ENCODE assay signal across 16 cellular contexts in the genomic region with DNA sequence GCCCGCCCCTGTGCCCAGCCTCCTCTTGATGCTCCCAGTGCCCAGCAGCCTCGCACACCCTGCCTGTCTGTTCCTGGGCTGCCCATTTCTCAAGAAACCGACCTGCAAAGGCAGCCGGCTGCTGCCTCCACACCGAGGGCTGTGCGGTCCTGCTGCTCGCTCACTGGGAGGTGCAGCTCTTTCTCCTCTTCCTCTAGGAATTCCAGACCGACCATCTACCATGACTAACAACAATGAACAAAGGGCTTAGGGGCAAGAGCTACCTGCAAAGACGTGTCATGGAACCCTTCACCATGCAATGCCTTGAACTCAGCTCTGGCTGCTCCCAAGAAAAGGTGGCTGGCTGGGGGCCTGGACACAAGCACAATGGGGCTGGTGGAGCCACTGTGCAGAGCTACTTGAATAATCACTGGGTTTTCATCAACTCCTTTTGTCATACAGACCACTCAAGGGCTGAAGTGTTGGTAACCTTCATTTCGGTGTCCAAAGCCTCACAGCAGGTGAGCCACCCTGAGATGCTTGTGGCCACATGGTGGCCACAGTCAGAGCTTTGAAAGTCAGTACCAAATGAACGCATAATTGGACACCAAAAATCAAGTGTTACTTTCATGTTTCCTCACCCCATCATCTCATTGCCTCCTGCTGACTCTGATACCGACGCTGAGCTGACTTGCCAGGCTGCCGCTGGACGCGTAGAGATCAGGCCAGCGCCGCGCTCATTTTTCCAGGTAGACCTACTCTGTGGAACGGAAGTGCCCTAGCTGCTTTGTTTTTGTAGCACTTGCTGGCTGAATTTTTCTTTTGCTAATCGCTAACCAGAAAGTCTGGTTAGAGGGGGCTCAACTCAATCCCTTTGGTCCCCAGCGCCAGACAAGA. TPM values are rescaled to one million over a fixed set of nuclear protein-coding genes. Genes with fewer than 3 reads are reported as not detected.
A peak's percentile ranks its signal among the peaks of the same experiment; 100 is the strongest.
DNase-seq lines count a peak whose midpoint lies in the region; ATAC-seq, FAIRE-seq and TF ChIP-seq lines count a peak whose summit lies in the region.
"Had no signal": no experiment of that assay in that cellular context is flagged by ENCODE, and none has a peak within 500 bp of the region (broad histone marks: within the 10 kb centered on the region; RNA-seq: fewer than 3 reads in every experiment).

No MANE protein-coding gene starts in this region.

- POLR2A ChIA-PET in RWPE1 (lab: Yijun Ruan, JAX; ENCODE audit: low non-redundant PET): no interaction called here

- peak; percentile 5 for FAIRE-seq in urothelium cell line (lab: Jason Lieb, UNC)
- FAIRE-seq: colon had no signal

- TF ChIP-seq CTCF in RWPE1 (conservative IDR thresholded peaks at IDR 0.05; ENCODE audit: low read depth): no peak

- peak overlapping the region; percentile 22 for H3K27ac ChIP-seq in RWPE1
- H3K27ac ChIP-seq: brain microvascular endothelial cell, C4-2B, heart right ventricle, left ventricle myocardium inferior, right atrium auricular region, SK-N-MC, vagina had no signal

- CTCF ChIA-PET in RWPE1 (lab: Yijun Ruan, JAX): interaction anchor here (0.6 to 4.6 kb wide), 25 partner anchors 9 to 1390 kb away, joined by 3 to 60 read pairs (median 4); partner anchors contain the start of genes ACE and CYB561

- ATAC-seq in left lobe of liver: peak; percentile 26
- no peak for ATAC-seq in esophagus mucosa

- peak; percentile 51 for DNase-seq in activated CD8-positive, alpha-beta memory T cell treated with anti-CD3 and anti-CD28 coated beads, Interleukin-2, amount 50 U/mL, for 48 hours
- DNase-seq in activated CD8-positive, alpha-beta memory T cell treated with anti-CD3 and anti-CD28 coated beads, Interleukin-2, amount 50 U/mL, for 4 hours: no peak
- no peak for DNase-seq in RWPE1 (ENCODE audit: low spot score)
- DNase-seq in left lobe of liver (ENCODE audit: low spot score): peak; percentile 44
- DNase-seq in urothelium cell line (ENCODE audit: low spot score): no peak
- no peak for DNase-seq in stimulated activated CD4-positive, alpha-beta T cell treated with anti-CD3 and anti-CD28 coated beads, Interleukin-4, amount 100 ng/mL, for 1 hour
- DNase-seq in GDM1 (lab: John Stamatoyannopoulos, UW): no peak

RNA-seq across cellular contexts. Expression of gene CYB561, which starts 19.8 kb away (rescaled TPM):
- total RNA-seq in left lobe of liver (22.4 TPM), esophagus mucosa (39.7 TPM)

RNA-seq across cellular contexts. Expression of gene ACE, which starts 50.6 kb away (rescaled TPM):
- total RNA-seq in left lobe of liver (1.0 TPM), esophagus mucosa (1.9 TPM)

Comparison
In these comparisons a context has a peak if more than half of its experiments do, and no peak if none do; other contexts are left out.
1. DNase-seq: peak in activated CD8-positive, alpha-beta memory T cell treated with anti-CD3 and anti-CD28 coated beads, Interleukin-2, amount 50 U/mL, for 48 hours (single experiment) and left lobe of liver (single experiment); none in activated CD8-positive, alpha-beta memory T cell treated with anti-CD3 and anti-CD28 coated beads, Interleukin-2, amount 50 U/mL, for 4 hours (single experiment), RWPE1 (single experiment), urothelium cell line (single experiment), stimulated activated CD4-positive, alpha-beta T cell treated with anti-CD3 and anti-CD28 coated beads, Interleukin-4, amount 100 ng/mL, for 1 hour (single experiment) and GDM1 (single experiment).